12 cellular contexts compared by ENCODE assay signal in the genomic region with DNA sequence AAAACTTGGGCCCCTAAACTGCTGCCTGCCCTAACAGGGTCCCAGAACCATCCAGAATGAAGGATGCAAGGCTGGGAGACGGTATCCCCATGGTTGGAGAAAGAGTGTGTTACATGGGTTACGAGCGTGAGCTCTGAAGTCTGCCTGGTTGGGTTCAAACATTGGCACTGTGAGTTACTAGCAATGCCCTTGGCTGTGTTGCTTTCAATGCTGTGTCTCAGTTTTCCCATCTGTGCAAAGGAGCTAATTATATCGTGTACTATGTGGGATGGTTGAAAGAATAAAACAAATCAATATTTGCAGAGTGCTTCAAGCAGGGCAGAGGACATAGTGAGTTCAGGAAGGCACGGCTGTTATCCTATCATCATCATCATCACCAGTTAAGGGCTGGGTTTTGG.
DNase-seq lines count a peak whose midpoint lies in the region; ATAC-seq, FAIRE-seq and TF ChIP-seq lines count a peak whose summit lies in the region.
"Had no signal": no experiment of that assay in that cellular context is flagged by ENCODE, and none has a peak within 500 bp of the region (broad histone marks: within the 10 kb centered on the region; RNA-seq: fewer than 3 reads in every experiment).

No MANE protein-coding gene starts in this region.

- no peaks in the 10 kb centered on the region for H3K27me3 Mint-ChIP-seq in endodermal cell (ENCODE audit: insufficient read depth)
- H3K27me3 Mint-ChIP-seq in stimulated activated memory B cell treated with anti-CD40 and anti-IgM and Interleukin-4, amounts not matched to agents 10 μg/mL and 1 μg/mL and 100 μg/mL, for 72 hours = peaks cover 35% of the 10 kb centered on the region

- FAIRE-seq in HepG2 (lab: Jason Lieb, UNC) = no peak

- no peak overlapping the region for H3K4me3 Mint-ChIP-seq in endodermal cell
- H3K4me3 Mint-ChIP-seq in stimulated activated memory B cell treated with anti-CD40 and anti-IgM and Interleukin-4, amounts not matched to agents 10 μg/mL and 1 μg/mL and 100 μg/mL, for 72 hours = no peak overlapping the region
- H3K4me3 Mint-ChIP-seq: activated T-helper 1 cell treated with anti-CD3 and anti-CD28 coated beads, Interleukin-12 subunit alpha, Interleukin-12 subunit beta, Interleukin-2, Interleukin-4 antibody, amounts not matched to agents 30 ng/mL and 10 ng/mL and 1 ng/mL, durations not matched to agents 14 hours and 24 hours and 36 hours had no signal

- CTCF ChIA-PET in HepG2 (lab: Yijun Ruan, JAX; ENCODE audit: low intra/inter-chr PET ratio, low total read pairs) = no interaction called here

- TF ChIP-seq EP300 in HepG2 (IDR thresholded peaks at IDR 0.05; ENCODE audit: low read depth in 2 of 2, low read length in 2 of 2) (no peak), HepG2 (CRISPR knock-in tag; IDR thresholded peaks at IDR 0.05; ENCODE audit: borderline replicate concordance) (no peak)

- TF ChIP-seq CTCF in HepG2 (CRISPR knock-in tag; IDR thresholded peaks at IDR 0.05) (no peak), right lobe of liver (IDR thresholded peaks at IDR 0.05) (no peak), endodermal cell (conservative IDR thresholded peaks at IDR 0.05) (no peak), osteoblast (IDR thresholded peaks at IDR 0.05; ENCODE audit: extremely low read depth, low read depth, low read length) (no peak)

- peaks cover 19% of the 10 kb centered on the region for H3K36me3 Mint-ChIP-seq in endodermal cell (ENCODE audit: low read depth)
- H3K36me3 Mint-ChIP-seq in stimulated activated memory B cell treated with anti-CD40 and anti-IgM and Interleukin-4, amounts not matched to agents 10 μg/mL and 1 μg/mL and 100 μg/mL, for 72 hours = no peaks in the 10 kb centered on the region

- H3K9me3 Mint-ChIP-seq in endodermal cell = no peaks in the 10 kb centered on the region
- no peaks in the 10 kb centered on the region for H3K9me3 Mint-ChIP-seq in stimulated activated memory B cell treated with anti-CD40 and anti-IgM and Interleukin-4, amounts not matched to agents 10 μg/mL and 1 μg/mL and 100 μg/mL, for 72 hours
- H3K9me3 Mint-ChIP-seq: activated T-helper 1 cell treated with anti-CD3 and anti-CD28 coated beads, Interleukin-12 subunit alpha, Interleukin-12 subunit beta, Interleukin-2, Interleukin-4 antibody, amounts not matched to agents 30 ng/mL and 10 ng/mL and 1 ng/mL, durations not matched to agents 14 hours and 24 hours and 36 hours had no signal

- BruUV-seq in HepG2 (replicated peaks; lab: Mats Ljungman, UMichigan) = no TSS peak

- DNase-seq in HepG2 (ENCODE audit: low spot score) (no peak), right lobe of liver (no peak), endodermal cell (no peak), osteoblast (ENCODE audit: insufficient read length, low spot score, missing footprints) (no peak), DMS153 treated with DMSO at 0.1 percent for 48 hours (lab: John Stamatoyannopoulos, UW; ENCODE audit: unreplicated experiment) (no peak), left lobe of liver (ENCODE audit: low spot score) (no peak)
- DNase-seq: activated CD4-positive, alpha-beta T cell treated with anti-CD3 and anti-CD28 coated beads, Interleukin-2, amount 50 U/mL, for 48 hours; NCI-H446 had no signal

- ATAC-seq in HepG2 = no peak
- ATAC-seq in right lobe of liver = no peak
- ATAC-seq in stimulated activated memory B cell treated with anti-CD40 and anti-IgM and Interleukin-4, amounts not matched to agents 10 μg/mL and 1 μg/mL and 100 μg/mL, for 72 hours = no peak
- no peak for ATAC-seq in left lobe of liver
- ATAC-seq in GM19023 (IDR thresholded peaks at IDR 0.05; ENCODE audit: unreplicated experiment) = no peak

- H3K4me1 Mint-ChIP-seq in endodermal cell = peaks cover 21% of the 10 kb centered on the region
- H3K4me1 Mint-ChIP-seq in stimulated activated memory B cell treated with anti-CD40 and anti-IgM and Interleukin-4, amounts not matched to agents 10 μg/mL and 1 μg/mL and 100 μg/mL, for 72 hours = no peaks in the 10 kb centered on the region

- H3K4me2 ChIP-seq in HepG2 (ENCODE audit: low read depth, low read length) (peak overlapping the region; percentile 67), osteoblast (ENCODE audit: insufficient read depth, low read length) (no peak overlapping the region)

- H3K79me2 ChIP-seq in HepG2 (ENCODE audit: insufficient read depth, low read length) (peaks cover 8% of the 10 kb centered on the region), osteoblast (ENCODE audit: insufficient read depth, low read length) (peaks cover 72% of the 10 kb centered on the region)

- H3K9ac ChIP-seq in HepG2 (ENCODE audit: insufficient read depth, low read depth, low read length) (peak overlapping the region; percentile 68), endodermal cell (ENCODE audit: extremely low read depth, low read length, poor library complexity, severe bottlenecking) (no peak overlapping the region)

- TF ChIP-seq RAD21 in HepG2 (CRISPR knock-in tag; IDR thresholded peaks at IDR 0.05) = no peak

- POLR2A ChIA-PET in HepG2 (lab: Yijun Ruan, JAX) = interaction anchor here (0.6 to 3.3 kb wide), 7 partner anchors 11 to 210 kb away, joined by 3 to 31 read pairs (median 4); no protein-coding TSS in a partner anchor

- H3K27ac Mint-ChIP-seq in endodermal cell = peak overlapping the region; percentile 72
- H3K27ac Mint-ChIP-seq in stimulated activated memory B cell treated with anti-CD40 and anti-IgM and Interleukin-4, amounts not matched to agents 10 μg/mL and 1 μg/mL and 100 μg/mL, for 72 hours = no peak overlapping the region
- H3K27ac Mint-ChIP-seq: activated T-helper 1 cell treated with anti-CD3 and anti-CD28 coated beads, Interleukin-12 subunit alpha, Interleukin-12 subunit beta, Interleukin-2, Interleukin-4 antibody, amounts not matched to agents 30 ng/mL and 10 ng/mL and 1 ng/mL, durations not matched to agents 14 hours and 24 hours and 36 hours had no signal

- H3K4me1 ChIP-seq in HepG2 (ENCODE audit: insufficient read depth, low read length) (peaks cover 100% of the 10 kb centered on the region), right lobe of liver (peaks cover 0 to 56% (median 28%) of the 10 kb centered on the region in 4 donors), endodermal cell (ENCODE audit: control insufficient read depth, insufficient read depth, low read length) (peaks cover 16% of the 10 kb centered on the region), osteoblast (ENCODE audit: insufficient read depth, low read length) (peaks cover 71% of the 10 kb centered on the region)

- H3K27me3 ChIP-seq in HepG2 (ENCODE audit: control insufficient read depth in 1 of 2, insufficient read depth in 2 of 2, low read length in 2 of 2) (no peaks in the 10 kb centered on the region), right lobe of liver (no peaks in the 10 kb centered on the region), endodermal cell (ENCODE audit: control insufficient read depth, insufficient read depth, low read length, poor library complexity, severe bottlenecking) (no peaks in the 10 kb centered on the region), osteoblast (ENCODE audit: insufficient read depth, low read length) (no peaks in the 10 kb centered on the region)
- H3K27me3 ChIP-seq: ascending aorta had no signal

- no peaks in the 10 kb centered on the region for H4K20me1 ChIP-seq in HepG2 (ENCODE audit: insufficient read depth, low read length)
- peaks cover 50% of the 10 kb centered on the region for H4K20me1 ChIP-seq in osteoblast (ENCODE audit: insufficient read depth, low read length)

- intact Hi-C loops in HepG2 (cut with micrococcal nuclease; ENCODE audit: unreplicated experiment) = no loop called here
- intact Hi-C loops in right lobe of liver (cut with DNase I) = no loop called here

- H3K27ac ChIP-seq in HepG2 (ENCODE audit: extremely low read length, insufficient read depth, low read length) = peak overlapping the region; percentile 93
- H3K27ac ChIP-seq in right lobe of liver = no peak overlapping the region
- no peak overlapping the region for H3K27ac ChIP-seq in endodermal cell (ENCODE audit: low read depth, low read length)
- peak overlapping the region; percentile 70 for H3K27ac ChIP-seq in osteoblast (ENCODE audit: low read depth, low read length)

- H3K36me3 ChIP-seq in HepG2 (replicated peaks in 1 of 2; ENCODE audit: control insufficient read depth in 1 of 2, insufficient read depth in 2 of 2, low read length in 2 of 2) (peaks cover 13 to 45% of the 10 kb centered on the region in 2 experiments), right lobe of liver (no peaks in the 10 kb centered on the region), endodermal cell (ENCODE audit: control insufficient read depth, insufficient read depth, low read length) (peaks cover 33% of the 10 kb centered on the region), osteoblast (ENCODE audit: insufficient read depth, low read length) (peaks cover 49% of the 10 kb centered on the region)

- WGBS in HepG2 (ENCODE audit: low lambda C conversion rate) = 81% methylated on average over 5 of the region's 5 CpGs
- WGBS in right lobe of liver (ENCODE audit: insufficient coverage, low coverage, low lambda C conversion rate, missing lambda C conversion rate) = 27% methylated on average over 2 of the region's 5 CpGs
- 97 to 100% methylated on average over 5 of the region's 5 CpGs for WGBS in endodermal cell (ENCODE audit: insufficient coverage in 1 of 2, insufficient read length in 1 of 2), 2 experiments

- TF ChIP-seq POLR2A in HepG2 (IDR thresholded peaks at IDR 0.05; ENCODE audit: insufficient read depth in 1 of 2, low read depth in 2 of 2, low read length in 2 of 2) = no peak
- TF ChIP-seq POLR2A in right lobe of liver (IDR thresholded peaks at IDR 0.05) = no peak

- H3K4me3 ChIP-seq in HepG2 (replicated peaks in 1 of 3; ENCODE audit: insufficient read depth in 1 of 3, low read depth in 2 of 3, low read length in 3 of 3) = peak overlapping the region in 1 of 3 experiments; percentile 50; a peak in 1 of 6 replicates
- no peak overlapping the region for H3K4me3 ChIP-seq in right lobe of liver
- no peak overlapping the region for H3K4me3 ChIP-seq in endodermal cell (ENCODE audit: low read length)
- no peak overlapping the region for H3K4me3 ChIP-seq in osteoblast (ENCODE audit: insufficient read depth, low read length)
- H3K4me3 ChIP-seq: ascending aorta had no signal

- H2AFZ ChIP-seq in HepG2 (ENCODE audit: low read length) (no peak overlapping the region), osteoblast (ENCODE audit: low read length) (no peak overlapping the region)

- in situ Hi-C loops in HepG2 (cut with HindIII; ENCODE audit: extremely low pct_ligation_motif_present, low pct_unique_long_range_greater_than_20kb) = loop anchor here (25.0 kb wide), 1 partner anchor 96 kb away; no protein-coding TSS in a partner anchor

- H3K9me3 ChIP-seq in HepG2 (ENCODE audit: low read length) (no peaks in the 10 kb centered on the region), right lobe of liver (no peaks in the 10 kb centered on the region), endodermal cell (ENCODE audit: control insufficient read depth, low read length) (no peaks in the 10 kb centered on the region), osteoblast (ENCODE audit: low read depth, low read length) (no peaks in the 10 kb centered on the region)
- H3K9me3 ChIP-seq: ascending aorta had no signal

TF ChIP-seq in HepG2, 621 proteins besides CTCF, POLR2A, EP300 and RAD21 (continues in another document):
- TF ChIP-seq ZBTB42 (CRISPR knock-in tag; IDR thresholded peaks at IDR 0.05) = no peak
- TF ChIP-seq ZC3H13 (CRISPR knock-in tag; IDR thresholded peaks at IDR 0.05) = 0 out of 2 replicates have a peak, but pooled peaks have one; percentile 6

Comparison
In these comparisons a context has a peak if more than half of its experiments do, and no peak if none do; other contexts are left out.
1. H3K27ac ChIP-seq: peak in HepG2 (single experiment) and osteoblast (single experiment); none in right lobe of liver (0 of 3) and endodermal cell (single experiment).